In the genomic region with DNA sequence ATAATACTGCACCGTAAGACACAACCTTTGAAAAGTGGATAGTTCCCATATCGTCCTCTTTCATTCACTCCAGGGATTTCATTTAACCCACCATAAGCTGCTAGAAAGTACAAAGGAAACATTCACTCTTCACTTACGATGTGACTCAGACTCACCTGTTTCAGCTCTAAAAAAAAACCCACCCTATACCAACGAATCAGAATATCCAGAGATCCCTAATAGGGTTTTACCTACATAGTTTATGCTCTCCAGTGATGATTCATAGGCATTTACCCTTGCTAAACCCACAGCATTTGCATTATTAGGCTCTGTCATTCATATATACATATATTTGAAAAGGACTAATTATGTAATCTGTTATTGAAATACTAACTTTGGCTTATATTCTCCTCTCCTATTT, we compare ENCODE assay signal across 15 cellular contexts.
DNase-seq lines count a peak whose midpoint lies in the region; ATAC-seq and TF ChIP-seq lines count a peak whose summit lies in the region.
"Had no signal": no experiment of that assay in that cellular context is flagged by ENCODE, and none has a peak within 500 bp of the region (broad histone marks: within the 10 kb centered on the region; RNA-seq: fewer than 3 reads in every experiment).

No MANE protein-coding gene starts in this region.

- no peaks in the 10 kb centered on the region for H3K27me3 Mint-ChIP-seq in activated T-cell treated with anti-CD3 and anti-CD28 coated beads, Interleukin-2, amount 50 U/mL, for 4 hours (ENCODE audit: low read depth)
- H3K27me3 Mint-ChIP-seq: activated CD4-positive, alpha-beta T cell treated with anti-CD3 and anti-CD28 coated beads, Interleukin-2, amount 10 ng/mL, durations not matched to agents 7 days and 5 days had no signal

- no peaks in the 10 kb centered on the region for H3K9me3 Mint-ChIP-seq in activated T-cell treated with anti-CD3 and anti-CD28 coated beads, Interleukin-2, amount 50 U/mL, for 4 hours
- H3K9me3 Mint-ChIP-seq: activated CD4-positive, alpha-beta T cell treated with anti-CD3 and anti-CD28 coated beads, Interleukin-2, amount 10 ng/mL, durations not matched to agents 7 days and 5 days had no signal

- H3K4me1 Mint-ChIP-seq in activated T-cell treated with anti-CD3 and anti-CD28 coated beads, Interleukin-2, amount 50 U/mL, for 4 hours (ENCODE audit: low read depth): peaks cover 14% of the 10 kb centered on the region

- DNase-seq in activated T-cell treated with anti-CD3 and anti-CD28 coated beads, Interleukin-2, amount 50 U/mL, for 4 hours: no peak
- DNase-seq in activated T-cell treated with anti-CD3 and anti-CD28 coated beads for 4 hours: no peak
- no peak for DNase-seq in stimulated activated naive CD8-positive, alpha-beta T cell treated with anti-CD3 and anti-CD28 coated beads, Interleukin-15, Interleukin-2, amounts not matched to agents 100 U/mL and 50 U/mL, for 24 hours
- no peak for DNase-seq in activated gamma-delta T cell (lab: John Stamatoyannopoulos, UW)
- DNase-seq in uterus: no peak
- DNase-seq: ACHN; activated CD4-positive, alpha-beta T cell treated with anti-CD3 and anti-CD28 coated beads, Interleukin-2, amount 10 ng/mL, durations not matched to agents 7 days and 5 days; anterior cingulate cortex; DMS153; mucosa of descending colon; NCI-H345; SHP77 treated with DMSO at 0.1 percent for 48 hours had no signal

- peak; percentile 67 to 70 for ATAC-seq in activated T-cell treated with anti-CD3 and anti-CD28 coated beads, Interleukin-2, amount 50 U/mL, for 4 hours
- ATAC-seq in HG02571 (IDR thresholded peaks at IDR 0.05; ENCODE audit: unreplicated experiment) (peak; percentile 68), HG03460 (IDR thresholded peaks at IDR 0.05; ENCODE audit: unreplicated experiment) (peak; percentile 69), HG03439 (IDR thresholded peaks at IDR 0.05; ENCODE audit: unreplicated experiment) (no peak)
- peak; percentile 65 for ATAC-seq in stimulated activated naive CD8-positive, alpha-beta T cell treated with anti-CD3 and anti-CD28 coated beads, Interleukin-15, Interleukin-2, amounts not matched to agents 100 U/mL and 50 U/mL, for 24 hours
- ATAC-seq: mucosa of descending colon had no signal

- intact Hi-C loops in uterus (cut with DNase I; ENCODE audit: low total_unique reads): no loop called here

- no peaks in the 10 kb centered on the region for H3K4me1 ChIP-seq in uterus

- H3K4me3 ChIP-seq in uterus: no peak overlapping the region
- H3K4me3 ChIP-seq: mucosa of descending colon had no signal

- no peak for TF ChIP-seq CTCF in uterus (IDR thresholded peaks at IDR 0.05)

- no peak for TF ChIP-seq POLR2A in uterus (IDR thresholded peaks at IDR 0.05)

- H3K27ac ChIP-seq in uterus: no peak overlapping the region

- no peak overlapping the region for H3K4me3 Mint-ChIP-seq in activated T-cell treated with anti-CD3 and anti-CD28 coated beads, Interleukin-2, amount 50 U/mL, for 4 hours
- H3K4me3 Mint-ChIP-seq: activated CD4-positive, alpha-beta T cell treated with anti-CD3 and anti-CD28 coated beads, Interleukin-2, amount 10 ng/mL, durations not matched to agents 7 days and 5 days had no signal

- H3K9me3 ChIP-seq in uterus: no peaks in the 10 kb centered on the region
- H3K9me3 ChIP-seq: mucosa of descending colon had no signal

- peaks cover 29% of the 10 kb centered on the region for H3K36me3 Mint-ChIP-seq in activated T-cell treated with anti-CD3 and anti-CD28 coated beads, Interleukin-2, amount 50 U/mL, for 4 hours (ENCODE audit: insufficient read depth)

- H3K27me3 ChIP-seq in uterus: no peaks in the 10 kb centered on the region

- no peaks in the 10 kb centered on the region for H3K36me3 ChIP-seq in uterus
